ENCODE assay signal across 1 cellular context in the genomic region with DNA sequence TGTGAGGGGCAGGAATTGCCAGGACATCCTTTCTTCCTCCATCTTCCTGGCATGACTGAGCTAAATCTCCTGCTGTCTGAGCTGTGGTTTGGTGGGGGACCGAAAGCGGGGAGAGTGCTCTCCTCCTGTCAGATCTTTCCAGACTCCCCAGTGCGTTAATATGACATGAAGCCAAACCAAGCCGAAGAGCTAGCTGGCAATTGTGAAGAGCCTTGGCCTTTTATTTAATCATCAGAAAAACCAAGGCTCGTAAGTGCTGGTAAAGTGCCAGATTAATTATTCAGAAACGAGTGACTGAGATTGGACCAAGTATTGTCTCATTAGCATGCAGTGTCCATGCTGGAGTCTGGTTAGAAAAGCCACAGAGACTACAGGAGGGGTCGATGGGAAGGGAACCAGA.
TF ChIP-seq lines count a peak whose summit lies in the region.

No MANE protein-coding gene starts in this region.

TF ChIP-seq in GM23338, 12 proteins besides CTCF, POLR2A, EP300 and RAD21 (continued from another document):
- TF ChIP-seq ZNF462 (CRISPR knock-in tag; IDR thresholded peaks at IDR 0.05) (no peak), EZH2 (IDR thresholded peaks at IDR 0.05; ENCODE audit: low read depth, unreplicated experiment) (no peak), STAT1 (IDR thresholded peaks at IDR 0.05; ENCODE audit: unreplicated experiment) (no peak), JUNB (IDR thresholded peaks at IDR 0.05; ENCODE audit: unreplicated experiment) (no peak), NANOG (IDR thresholded peaks at IDR 0.05; ENCODE audit: borderline replicate concordance) (no peak), CREB1 (CRISPR knock-in tag; IDR thresholded peaks at IDR 0.05; ENCODE audit: low read depth) (no peak), POLR2AphosphoS5 (IDR thresholded peaks at IDR 0.05; ENCODE audit: low read depth) (no peak), ZNF114 (CRISPR knock-in tag; IDR thresholded peaks at IDR 0.05) (no peak)
- TF ChIP-seq, protein P1, sequence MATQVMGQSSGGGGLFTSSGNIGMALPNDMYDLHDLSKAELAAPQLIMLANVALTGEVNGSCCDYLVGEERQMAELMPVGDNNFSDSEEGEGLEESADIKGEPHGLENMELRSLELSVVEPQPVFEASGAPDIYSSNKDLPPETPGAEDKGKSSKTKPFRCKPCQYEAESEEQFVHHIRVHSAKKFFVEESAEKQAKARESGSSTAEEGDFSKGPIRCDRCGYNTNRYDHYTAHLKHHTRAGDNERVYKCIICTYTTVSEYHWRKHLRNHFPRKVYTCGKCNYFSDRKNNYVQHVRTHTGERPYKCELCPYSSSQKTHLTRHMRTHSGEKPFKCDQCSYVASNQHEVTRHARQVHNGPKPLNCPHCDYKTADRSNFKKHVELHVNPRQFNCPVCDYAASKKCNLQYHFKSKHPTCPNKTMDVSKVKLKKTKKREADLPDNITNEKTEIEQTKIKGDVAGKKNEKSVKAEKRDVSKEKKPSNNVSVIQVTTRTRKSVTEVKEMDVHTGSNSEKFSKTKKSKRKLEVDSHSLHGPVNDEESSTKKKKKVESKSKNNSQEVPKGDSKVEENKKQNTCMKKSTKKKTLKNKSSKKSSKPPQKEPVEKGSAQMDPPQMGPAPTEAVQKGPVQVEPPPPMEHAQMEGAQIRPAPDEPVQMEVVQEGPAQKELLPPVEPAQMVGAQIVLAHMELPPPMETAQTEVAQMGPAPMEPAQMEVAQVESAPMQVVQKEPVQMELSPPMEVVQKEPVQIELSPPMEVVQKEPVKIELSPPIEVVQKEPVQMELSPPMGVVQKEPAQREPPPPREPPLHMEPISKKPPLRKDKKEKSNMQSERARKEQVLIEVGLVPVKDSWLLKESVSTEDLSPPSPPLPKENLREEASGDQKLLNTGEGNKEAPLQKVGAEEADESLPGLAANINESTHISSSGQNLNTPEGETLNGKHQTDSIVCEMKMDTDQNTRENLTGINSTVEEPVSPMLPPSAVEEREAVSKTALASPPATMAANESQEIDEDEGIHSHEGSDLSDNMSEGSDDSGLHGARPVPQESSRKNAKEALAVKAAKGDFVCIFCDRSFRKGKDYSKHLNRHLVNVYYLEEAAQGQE (IDR thresholded peaks at IDR 0.05; ENCODE audit: unreplicated experiment) = no peak
